ENCODE assay signal across 8 cellular contexts in genomic region chr19:5953680-5954213, GRCh38. TPM values are rescaled to one million over a fixed set of nuclear protein-coding genes. Genes with fewer than 3 reads are reported as not detected.
DNase-seq lines count a peak whose midpoint lies in the region; ATAC-seq, FAIRE-seq and TF ChIP-seq lines count a peak whose summit lies in the region.

No MANE protein-coding gene starts in this region.

- ATAC-seq in A549: no peak
- no peak for ATAC-seq in HG03196 (IDR thresholded peaks at IDR 0.05; ENCODE audit: unreplicated experiment)
- ATAC-seq in HG03039 (IDR thresholded peaks at IDR 0.05; ENCODE audit: unreplicated experiment): no peak

- H3K4me1 ChIP-seq in A549: peaks cover 30% of the 10 kb centered on the region; the same call in 2 of the 3 replicates
- peaks cover 18 to 50% of the 10 kb centered on the region in 2 donors for H3K4me1 ChIP-seq in ascending aorta

- FAIRE-seq in A549 (lab: Jason Lieb, UNC): no peak

- H3K27ac ChIP-seq in A549 (peak overlapping the region; percentile 26 to 60; a peak in 3 of 6 replicates), ascending aorta (peak overlapping the region; percentile 74 to 77)

- intact Hi-C loops in ascending aorta (cut with DNase I): loop anchor here (2.0 kb wide), 1 partner anchor 49 kb away; the partner anchor contains the start of gene VMAC

- TF ChIP-seq CTCF in A549 (IDR thresholded peaks at IDR 0.05) (no peak), ascending aorta (IDR thresholded peaks at IDR 0.05) (no peak)

- DNase-seq in A549 (ENCODE audit: low read depth in 1 of 2, low spot score in 1 of 2): no peak
- DNase-seq in NCI-H69 (lab: John Stamatoyannopoulos, UW): peak; percentile 50
- no peak for DNase-seq in ascending aorta (ENCODE audit: low spot score in 2 of 2)
- peak; percentile 63 for DNase-seq in myocyte (ENCODE audit: low read depth)
- no peak for DNase-seq in NCI-H2196 treated with DMSO at 0.1 percent for 48 hours (lab: John Stamatoyannopoulos, UW; ENCODE audit: unreplicated experiment)
- no peak for DNase-seq in glomerular visceral epithelial cell (ENCODE audit: extremely low spot score)

- CTCF ChIA-PET in A549 (lab: Yijun Ruan, JAX): interaction anchor here (0.9 to 9.0 kb wide), 4 partner anchors 9 to 150 kb away, joined by 3 to 47 read pairs (median 4); no protein-coding TSS in a partner anchor

- POLR2A ChIA-PET in A549 (lab: Yijun Ruan, JAX): no interaction called here

- H3K4me3 ChIP-seq in A549: no peak overlapping the region
- H3K4me3 ChIP-seq in ascending aorta: peak overlapping the region in 1 of 2 donors; percentile 49

- no peak for TF ChIP-seq POLR2A in A549 (IDR thresholded peaks at IDR 0.05; ENCODE audit: low read length)

- H3K4me2 ChIP-seq in A549: no peak overlapping the region

- no peaks in the 10 kb centered on the region for H3K9me3 ChIP-seq in A549
- H3K9me3 ChIP-seq in ascending aorta: no peaks in the 10 kb centered on the region

- TF ChIP-seq EP300 in A549 (IDR thresholded peaks at IDR 0.05): no peak

- 95% methylated on average over 17 of the region's 17 CpGs for WGBS in A549 (ENCODE audit: missing lambda C conversion rate)

- no peak for TF ChIP-seq RAD21 in A549 (conservative IDR thresholded peaks at IDR 0.05 in 1 of 2, IDR thresholded peaks at IDR 0.05 in 1 of 2)

- H3K27me3 ChIP-seq in ascending aorta: no peaks in the 10 kb centered on the region

- no peaks in the 10 kb centered on the region for H3K36me3 ChIP-seq in ascending aorta

TF ChIP-seq in A549, 52 proteins besides CTCF, POLR2A, EP300 and RAD21:
- TF ChIP-seq TFCP2L1 (CRISPR knock-in tag; IDR thresholded peaks at IDR 0.05) (no peak), ZNF302 (CRISPR knock-in tag; IDR thresholded peaks at IDR 0.05) (no peak), MYC (IDR thresholded peaks at IDR 0.05; ENCODE audit: borderline replicate concordance, low read length) (no peak), MAFK (IDR thresholded peaks at IDR 0.05; ENCODE audit: partially characterized antibody) (peak; percentile 83), JUNB (IDR thresholded peaks at IDR 0.05) (no peak), BHLHE40 (IDR thresholded peaks at IDR 0.05; ENCODE audit: low read depth, low read length) (no peak)

RNA-seq across cellular contexts. Expression of gene RANBP3, which starts 24.2 kb away (rescaled TPM):
- polyA plus RNA-seq in A549 (2011; rRNA removed) (39.2 and 43.3 TPM in 2 replicates), A549 (2017; fragmentation: RNase III; extraction: RNeasy Plus Mini Kit Qiagen cat#74134 plus additional on column Dnase treatment) (48.0 to 54.7 TPM (median 53.5 TPM) in 3 replicates)
- 89.0 and 96.0 TPM in 2 replicates for polyA plus RNA-seq in A549 (2012; cell fraction: cytosol; rRNA removed)
- 108 and 164 TPM in 2 replicates for polyA plus RNA-seq in A549 (2012; cell fraction: nucleus; rRNA removed)
- 37.9 and 48.2 TPM in 2 replicates for polyA minus RNA-seq in A549 (2011; rRNA and poly(A)+ RNA removed)
- total RNA-seq in ascending aorta (48.0 TPM), myocyte (50.3 and 64.0 TPM in 2 replicates)
- polyA plus RNA-seq in myocyte (2012): 53.3 TPM

RNA-seq across cellular contexts. Expression of gene CAPS, which starts 39.7 kb away (rescaled TPM):
- polyA plus RNA-seq in A549 (2011; rRNA removed): 1.2 and 1.4 TPM in 2 replicates
- polyA plus RNA-seq in A549 (2012; cell fraction: cytosol; rRNA removed): 1.3 and 1.7 TPM in 2 replicates
- 9.3 and 9.4 TPM in 2 replicates for polyA plus RNA-seq in A549 (2012; cell fraction: nucleus; rRNA removed)
- polyA plus RNA-seq in A549 (2017; fragmentation: RNase III; extraction: RNeasy Plus Mini Kit Qiagen cat#74134 plus additional on column Dnase treatment): 1.5 to 2.0 TPM (median 1.7 TPM) in 3 replicates
- 0.50 and 0.97 TPM in 2 replicates for polyA minus RNA-seq in A549 (2011; rRNA and poly(A)+ RNA removed)
- 8.1 TPM for total RNA-seq in ascending aorta
- 2.8 and 4.1 TPM in 2 replicates for total RNA-seq in myocyte
- 6.1 TPM for polyA plus RNA-seq in myocyte (2012)

RNA-seq across cellular contexts. Expression of gene VMAC, which starts 49.1 kb away (rescaled TPM):
- polyA plus RNA-seq in A549 (2011; rRNA removed) (1.1 and 1.5 TPM in 2 replicates), A549 (2017; fragmentation: RNase III; extraction: RNeasy Plus Mini Kit Qiagen cat#74134 plus additional on column Dnase treatment) (0.79 to 1.6 TPM (median 1.4 TPM) in 3 replicates)
- polyA plus RNA-seq in A549 (2012; cell fraction: cytosol; rRNA removed): 0.73 and 1.0 TPM in 2 replicates
- polyA plus RNA-seq in A549 (2012; cell fraction: nucleus; rRNA removed): 3.3 and 3.7 TPM in 2 replicates
- polyA minus RNA-seq in A549 (2011; rRNA and poly(A)+ RNA removed): 1.1 and 1.2 TPM in 2 replicates
- total RNA-seq in ascending aorta (15.2 TPM), myocyte (3.1 and 5.6 TPM in 2 replicates)
- 3.3 TPM for polyA plus RNA-seq in myocyte (2012)

RNA-seq across cellular contexts. Expression of gene NDUFA11, which starts 50.2 kb away (rescaled TPM):
- polyA plus RNA-seq in A549 (2011; rRNA removed) (75.0 and 98.5 TPM in 2 replicates), A549 (2017; fragmentation: RNase III; extraction: RNeasy Plus Mini Kit Qiagen cat#74134 plus additional on column Dnase treatment) (170 to 173 TPM (median 171 TPM) in 3 replicates)
- 546 and 604 TPM in 2 replicates for polyA plus RNA-seq in A549 (2012; cell fraction: cytosol; rRNA removed)
- polyA plus RNA-seq in A549 (2012; cell fraction: nucleus; rRNA removed): 406 and 515 TPM in 2 replicates
- polyA minus RNA-seq in A549 (2011; rRNA and poly(A)+ RNA removed): 8.8 and 13.7 TPM in 2 replicates
- total RNA-seq in ascending aorta (205 TPM), myocyte (133 and 149 TPM in 2 replicates)
- polyA plus RNA-seq in myocyte (2012): 418 TPM

Comparison
In these comparisons a context has a peak if more than half of its experiments do, and no peak if none do; other contexts are left out.
1. DNase-seq: peak in NCI-H69 (single experiment) and myocyte (single experiment); none in A549 (0 of 2), ascending aorta (0 of 2), NCI-H2196 treated with DMSO at 0.1 percent for 48 hours (single experiment) and glomerular visceral epithelial cell (single experiment).